Comparison of ENCODE assay signal across 13 cellular contexts in the genomic region with DNA sequence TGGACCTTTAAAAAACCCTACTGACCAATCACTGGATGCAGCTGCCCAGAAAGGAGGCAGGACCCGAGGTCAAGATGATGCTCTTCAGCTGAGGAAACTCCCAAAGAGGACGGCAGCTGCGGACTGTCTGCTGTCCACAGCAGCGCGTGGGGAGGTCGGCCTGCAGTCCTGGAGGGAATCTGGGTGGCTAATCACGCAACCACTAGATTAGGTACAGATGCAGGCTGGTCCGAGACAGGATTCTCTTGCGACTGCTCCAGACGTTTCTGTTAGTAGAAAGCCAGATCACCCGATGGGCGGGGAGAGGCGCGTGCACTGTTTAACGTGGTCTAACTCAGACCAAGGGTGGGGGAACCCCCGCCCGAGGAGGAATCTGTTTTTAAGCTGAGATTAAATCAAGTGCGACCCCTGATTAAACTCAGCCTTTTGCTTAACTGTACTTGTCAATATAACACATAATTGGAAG. TPM values are rescaled to one million over a fixed set of nuclear protein-coding genes. Genes with fewer than 3 reads are reported as not detected.
DNase-seq lines count a peak whose midpoint lies in the region; ATAC-seq and TF ChIP-seq lines count a peak whose summit lies in the region.
"Had no signal": no experiment of that assay in that cellular context is flagged by ENCODE, and none has a peak within 500 bp of the region (broad histone marks: within the 10 kb centered on the region; RNA-seq: fewer than 3 reads in every experiment).

No MANE protein-coding gene starts in this region.

- H4K5ac ChIP-seq in mesendoderm (ENCODE audit: low read length), result no peak overlapping the region

- ATAC-seq in HG03378 (IDR thresholded peaks at IDR 0.05; ENCODE audit: unreplicated experiment), result no peak
- ATAC-seq: effector memory CD8-positive, alpha-beta T cell; GM12878 had no signal

- DNase-seq in AG08395 (ENCODE audit: low spot score) (peak; percentile 71), GM04504 (ENCODE audit: low read depth) (peak; percentile 21), chondrocyte (ENCODE audit: low spot score) (peak; percentile 52), mesendoderm (no peak), MV-4-11 (lab: John Stamatoyannopoulos, UW) (no peak), SW480 (ENCODE audit: low spot score) (no peak), ascending aorta (ENCODE audit: low spot score in 2 of 2) (no peak)
- DNase-seq: activated naive CD8-positive, alpha-beta T cell treated with anti-CD3 and anti-CD28 coated beads, Interleukin-2, amount 10 ng/mL, durations not matched to agents 7 days and 5 days; effector memory CD8-positive, alpha-beta T cell; KG1 had no signal

- no peak overlapping the region for H3K27ac Mint-ChIP-seq in chondrocyte (ENCODE audit: unreplicated experiment)
- H3K27ac Mint-ChIP-seq: activated naive CD8-positive, alpha-beta T cell treated with anti-CD3 and anti-CD28 coated beads, Interleukin-2, amount 10 ng/mL, durations not matched to agents 7 days and 5 days; effector memory CD8-positive, alpha-beta T cell had no signal

- TF ChIP-seq CTCF in chondrocyte (IDR thresholded peaks at IDR 0.05) (no peak), ascending aorta (IDR thresholded peaks at IDR 0.05) (no peak)

- no peaks in the 10 kb centered on the region for H3K9me3 ChIP-seq in ascending aorta

- H3K4me3 ChIP-seq in mesendoderm (ENCODE audit: low read length) (no peak overlapping the region), ascending aorta (no peak overlapping the region)
- H3K4me3 ChIP-seq: GM12878, skin epidermis had no signal

- H3K79me2 ChIP-seq in mesendoderm (ENCODE audit: control insufficient read depth, insufficient read depth, low read length), result no peaks in the 10 kb centered on the region

- no peak overlapping the region for H3K27ac ChIP-seq in mesendoderm (ENCODE audit: low read depth, low read length)
- no peak overlapping the region for H3K27ac ChIP-seq in ascending aorta
- H3K27ac ChIP-seq: skin epidermis had no signal

- H3K27me3 ChIP-seq in mesendoderm (ENCODE audit: insufficient read depth, low read length, poor library complexity) (no peaks in the 10 kb centered on the region), ascending aorta (no peaks in the 10 kb centered on the region)

- H4K8ac ChIP-seq in mesendoderm (ENCODE audit: low read depth, low read length), result no peak overlapping the region

- peaks cover 17% of the 10 kb centered on the region for H3K4me1 Mint-ChIP-seq in chondrocyte (ENCODE audit: low read depth)

- no peak overlapping the region for H3K18ac ChIP-seq in mesendoderm (ENCODE audit: low read length)

- WGBS in mesendoderm (ENCODE audit: extremely low coverage, insufficient coverage, low lambda C conversion rate), result no CpG with 5 or more reads among the region's 18 CpGs

- H3K9ac ChIP-seq in mesendoderm (ENCODE audit: low read length), result no peak overlapping the region

- no peak overlapping the region for H2BK5ac ChIP-seq in mesendoderm (ENCODE audit: low read length)

- no peak overlapping the region for H2AK5ac ChIP-seq in mesendoderm (ENCODE audit: low read length)

- H3K36me3 ChIP-seq in mesendoderm (ENCODE audit: control insufficient read depth, insufficient read depth, low read length), result no peaks in the 10 kb centered on the region
- no peaks in the 10 kb centered on the region for H3K36me3 ChIP-seq in ascending aorta

- H3K9me3 Mint-ChIP-seq in chondrocyte (ENCODE audit: low read depth), result no peaks in the 10 kb centered on the region
- H3K9me3 Mint-ChIP-seq: activated naive CD8-positive, alpha-beta T cell treated with anti-CD3 and anti-CD28 coated beads, Interleukin-2, amount 10 ng/mL, durations not matched to agents 7 days and 5 days; effector memory CD8-positive, alpha-beta T cell had no signal

- H3K23ac ChIP-seq in mesendoderm (ENCODE audit: low read length), result peak overlapping the region; percentile 4

- H3K27me3 Mint-ChIP-seq in chondrocyte (ENCODE audit: low read depth), result peaks cover 9% of the 10 kb centered on the region

- no peak overlapping the region for H2BK15ac ChIP-seq in mesendoderm (replicated peaks; ENCODE audit: low read depth)

- H3K56ac ChIP-seq in mesendoderm (ENCODE audit: low read length), result peak overlapping the region; percentile 31

- peaks cover 6% of the 10 kb centered on the region for H3K4me1 ChIP-seq in mesendoderm (ENCODE audit: control insufficient read depth, low read depth, low read length)
- H3K4me1 ChIP-seq in ascending aorta, result peaks cover 0 to 15% of the 10 kb centered on the region in 2 donors

- intact Hi-C loops in ascending aorta (cut with DNase I), result no loop called here

- H3K79me1 ChIP-seq in mesendoderm (ENCODE audit: low read length), result no peaks in the 10 kb centered on the region

- no peak overlapping the region for H3K4me2 ChIP-seq in mesendoderm (ENCODE audit: low read length)

- no peaks in the 10 kb centered on the region for H3K36me3 Mint-ChIP-seq in chondrocyte (ENCODE audit: low read depth)
- H3K36me3 Mint-ChIP-seq: activated naive CD8-positive, alpha-beta T cell treated with anti-CD3 and anti-CD28 coated beads, Interleukin-2, amount 10 ng/mL, durations not matched to agents 7 days and 5 days had no signal

- no peak overlapping the region for H3K4me3 Mint-ChIP-seq in chondrocyte (ENCODE audit: unreplicated experiment)
- H3K4me3 Mint-ChIP-seq: activated naive CD8-positive, alpha-beta T cell treated with anti-CD3 and anti-CD28 coated beads, Interleukin-2, amount 10 ng/mL, durations not matched to agents 7 days and 5 days; effector memory CD8-positive, alpha-beta T cell had no signal

- H2BK120ac ChIP-seq in mesendoderm (ENCODE audit: low read depth, low read length), result no peak overlapping the region

- H3K4ac ChIP-seq in mesendoderm (ENCODE audit: low read depth, low read length), result no peak overlapping the region

RNA-seq across cellular contexts. Expression of a gene that starts 8.8 kb away (rescaled TPM):
- total RNA-seq in chondrocyte (not detected in 3 replicates), ascending aorta (not detected)
- polyA plus RNA-seq in mesendoderm (2013, experiment 1 of 2), result 0.06 TPM
- not detected for polyA plus RNA-seq in mesendoderm (2013, experiment 2 of 2)
- total RNA-seq: activated naive CD8-positive, alpha-beta T cell treated with anti-CD3 and anti-CD28 coated beads, Interleukin-2, amount 10 ng/mL, durations not matched to agents 7 days and 5 days had no signal
- polyA plus RNA-seq: GM12878 had no signal

RNA-seq across cellular contexts. Expression of a gene that starts 20.6 kb away (rescaled TPM):
- not detected in 3 replicates for total RNA-seq in chondrocyte
- not detected for polyA plus RNA-seq in mesendoderm (2013, experiment 1 of 2)
- 0.04 TPM for polyA plus RNA-seq in mesendoderm (2013, experiment 2 of 2)
- total RNA-seq in ascending aorta, result not detected
- total RNA-seq: activated naive CD8-positive, alpha-beta T cell treated with anti-CD3 and anti-CD28 coated beads, Interleukin-2, amount 10 ng/mL, durations not matched to agents 7 days and 5 days had no signal
- polyA plus RNA-seq: GM12878 had no signal

RNA-seq across cellular contexts. Expression of a gene that starts 49.8 kb away (rescaled TPM):
- total RNA-seq in chondrocyte (11.4 to 15.3 TPM (median 14.1 TPM) in 3 replicates), ascending aorta (6.8 TPM)
- 5.9 TPM for polyA plus RNA-seq in mesendoderm (2013, experiment 1 of 2)
- 5.5 TPM for polyA plus RNA-seq in mesendoderm (2013, experiment 2 of 2)

RNA-seq across cellular contexts. Expression of a gene that starts 53.3 kb away (rescaled TPM):
- total RNA-seq in chondrocyte (125 to 140 TPM (median 125 TPM) in 3 replicates), ascending aorta (243 TPM)
- 108 TPM for polyA plus RNA-seq in mesendoderm (2013, experiment 1 of 2)
- 108 TPM for polyA plus RNA-seq in mesendoderm (2013, experiment 2 of 2)
- total RNA-seq: activated naive CD8-positive, alpha-beta T cell treated with anti-CD3 and anti-CD28 coated beads, Interleukin-2, amount 10 ng/mL, durations not matched to agents 7 days and 5 days had no signal

Comparison
In these comparisons a context has a peak if more than half of its experiments do, and no peak if none do; other contexts are left out.
1. DNase-seq: peak in AG08395 (single experiment), GM04504 (single experiment) and chondrocyte (single experiment); none in mesendoderm (single experiment), MV-4-11 (single experiment), SW480 (single experiment) and ascending aorta (0 of 2).